ENCODE assay signal across 27 cellular contexts in the genomic region with DNA sequence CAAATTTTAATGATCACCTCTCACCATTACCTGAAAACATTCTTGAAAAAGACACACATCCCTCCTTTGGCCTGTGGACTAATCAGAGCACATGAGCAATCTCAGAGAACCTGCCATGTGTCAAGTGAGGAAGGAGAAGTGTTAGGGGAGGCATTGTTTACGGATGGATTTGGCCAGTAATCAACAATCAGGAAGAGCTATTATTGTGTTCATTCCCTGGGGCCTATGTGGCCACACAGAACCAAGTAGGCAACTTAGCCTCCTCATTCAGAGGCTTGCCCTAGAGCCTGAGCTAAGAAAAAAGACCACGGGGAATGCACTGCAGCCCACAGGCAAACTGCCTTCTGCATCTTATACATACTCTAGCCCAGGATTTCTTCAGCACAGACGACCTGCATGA.
"Had no signal": no experiment of that assay in that cellular context is flagged by ENCODE, and none has a peak within 500 bp of the region (broad histone marks: within the 10 kb centered on the region; RNA-seq: fewer than 3 reads in every experiment).

No MANE protein-coding gene starts in this region.

- H3K4me2 ChIP-seq: smooth muscle cell had no signal

- H3K4me3 Mint-ChIP-seq: memory B cell; mesothelial cell of epicardium; naive thymus-derived CD4-positive, alpha-beta T cell; nephron; stimulated activated effector memory CD8-positive, alpha-beta T cell treated with anti-CD3 and anti-CD28 coated beads, Interleukin-12 subunit alpha, Interleukin-12 subunit beta, amount 100 ng/mL, for 72 hours had no signal

- H3K36me3 ChIP-seq: prostate gland, right atrium auricular region, thyroid gland, vagina had no signal

- H3K27ac ChIP-seq: dorsolateral prefrontal cortex, prostate gland, right atrium auricular region, stomach, thyroid gland, vagina had no signal

- ATAC-seq: left lobe of liver; mucosa of descending colon; naive thymus-derived CD4-positive, alpha-beta T cell; sciatic nerve; stimulated activated effector memory CD8-positive, alpha-beta T cell treated with anti-CD3 and anti-CD28 coated beads, Interleukin-12 subunit alpha, Interleukin-12 subunit beta, amount 100 ng/mL, for 72 hours had no signal

- H3K4me1 Mint-ChIP-seq: mesothelial cell of epicardium; stimulated activated effector memory CD8-positive, alpha-beta T cell treated with anti-CD3 and anti-CD28 coated beads, Interleukin-12 subunit alpha, Interleukin-12 subunit beta, amount 100 ng/mL, for 72 hours had no signal

- H3K27me3 Mint-ChIP-seq: memory B cell; naive thymus-derived CD4-positive, alpha-beta T cell had no signal

- H3K27ac Mint-ChIP-seq: memory B cell; mesothelial cell of epicardium; naive thymus-derived CD4-positive, alpha-beta T cell; nephron; stimulated activated effector memory CD8-positive, alpha-beta T cell treated with anti-CD3 and anti-CD28 coated beads, Interleukin-12 subunit alpha, Interleukin-12 subunit beta, amount 100 ng/mL, for 72 hours had no signal

- H3K4me1 ChIP-seq: prostate gland, right atrium auricular region, stomach, thyroid gland, vagina had no signal

- H3K4me3 ChIP-seq: dorsolateral prefrontal cortex, lung, mucosa of descending colon, prostate gland, right atrium auricular region, smooth muscle cell, stomach, thyroid gland, vagina had no signal

- DNase-seq: cortex of kidney; dorsolateral prefrontal cortex; effector CD4-positive, alpha-beta T cell; hypothalamus; mucosa of descending colon; naive thymus-derived CD4-positive, alpha-beta T cell; nucleus accumbens; stimulated activated CD4-positive, alpha-beta T cell treated with anti-CD3 and anti-CD28 coated beads, Interleukin-12 subunit alpha, Interleukin-12 subunit beta, amount 100 ng/mL, for 4 hours; stimulated activated CD4-positive, alpha-beta T cell treated with anti-CD3 and anti-CD28 coated beads, Interleukin-1b, Interleukin-23, amount 100 ng/mL, for 48 hours; stimulated activated CD4-positive, alpha-beta T cell treated with anti-CD3 and anti-CD28 coated beads, Interleukin-4, amount 100 ng/mL, for 24 hours; stimulated activated naive CD4-positive, alpha-beta T cell treated with Interleukin-2 at 50 U/mL for 16 hours; stomach; thyroid gland; trophoblast cell had no signal

- H3K9me3 Mint-ChIP-seq: memory B cell; naive thymus-derived CD4-positive, alpha-beta T cell; nephron; stimulated activated effector memory CD8-positive, alpha-beta T cell treated with anti-CD3 and anti-CD28 coated beads, Interleukin-12 subunit alpha, Interleukin-12 subunit beta, amount 100 ng/mL, for 72 hours had no signal

- FAIRE-seq: frontal cortex, keratinocyte had no signal

- H3K27me3 ChIP-seq: right atrium auricular region, stomach, thyroid gland, vagina had no signal

- H3K9me3 ChIP-seq: mucosa of descending colon, prostate gland, right atrium auricular region, stomach, thyroid gland, vagina had no signal
